ENCODE assay signal across 2 cellular contexts in the genomic region with DNA sequence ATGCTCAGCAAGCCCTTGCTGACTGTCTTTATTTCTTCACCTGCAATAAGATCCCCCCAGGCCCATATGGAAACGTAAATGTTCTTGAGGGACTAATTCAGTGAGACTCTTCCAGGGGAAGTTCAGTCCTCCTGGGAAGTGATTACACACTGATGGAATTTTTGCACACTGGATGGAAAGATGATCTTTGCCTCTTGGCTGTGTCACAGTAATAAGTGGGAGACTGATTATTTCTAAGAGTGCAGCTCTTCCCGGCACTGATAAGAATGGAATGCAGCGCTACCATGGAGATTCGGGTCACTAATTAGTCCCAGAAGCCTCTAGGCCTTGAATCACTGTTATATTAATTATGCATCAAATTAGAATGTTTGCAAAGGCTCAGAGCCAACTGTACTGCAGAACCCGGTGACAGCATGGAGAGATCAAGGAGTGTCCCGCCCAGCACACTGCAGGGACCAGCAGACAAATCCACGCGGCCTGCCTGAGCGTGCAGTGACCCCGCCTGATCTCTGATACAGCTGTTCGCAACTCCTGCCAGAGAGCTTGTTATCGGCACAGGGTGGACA.
TF ChIP-seq lines count a peak whose summit lies in the region.

No MANE protein-coding gene starts in this region.

TF ChIP-seq in liver, 16 proteins besides CTCF, POLR2A, EP300 and RAD21 (continued from another document):
- peak; percentile 36 for TF ChIP-seq SP1 (IDR thresholded peaks at IDR 0.05)
- peak; percentile 53 to 64 for TF ChIP-seq RXRA (IDR thresholded peaks at IDR 0.05)

TF ChIP-seq in HepG2, 621 proteins besides CTCF, POLR2A, EP300 and RAD21 (continued from another document):
- TF ChIP-seq, protein P1, sequence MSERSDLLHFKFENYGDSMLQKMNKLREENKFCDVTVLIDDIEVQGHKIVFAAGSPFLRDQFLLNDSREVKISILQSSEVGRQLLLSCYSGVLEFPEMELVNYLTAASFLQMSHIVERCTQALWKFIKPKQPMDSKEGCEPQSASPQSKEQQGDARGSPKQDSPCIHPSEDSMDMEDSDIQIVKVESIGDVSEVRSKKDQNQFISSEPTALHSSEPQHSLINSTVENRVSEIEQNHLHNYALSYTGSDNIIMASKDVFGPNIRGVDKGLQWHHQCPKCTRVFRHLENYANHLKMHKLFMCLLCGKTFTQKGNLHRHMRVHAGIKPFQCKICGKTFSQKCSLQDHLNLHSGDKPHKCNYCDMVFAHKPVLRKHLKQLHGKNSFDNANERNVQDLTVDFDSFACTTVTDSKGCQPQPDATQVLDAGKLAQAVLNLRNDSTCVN (CRISPR knock-in tag; IDR thresholded peaks at IDR 0.05; ENCODE audit: borderline replicate concordance), result no peak
- no peak for TF ChIP-seq ZNF333 (CRISPR knock-in tag; IDR thresholded peaks at IDR 0.05; ENCODE audit: borderline replicate concordance)
- TF ChIP-seq, protein P2, sequence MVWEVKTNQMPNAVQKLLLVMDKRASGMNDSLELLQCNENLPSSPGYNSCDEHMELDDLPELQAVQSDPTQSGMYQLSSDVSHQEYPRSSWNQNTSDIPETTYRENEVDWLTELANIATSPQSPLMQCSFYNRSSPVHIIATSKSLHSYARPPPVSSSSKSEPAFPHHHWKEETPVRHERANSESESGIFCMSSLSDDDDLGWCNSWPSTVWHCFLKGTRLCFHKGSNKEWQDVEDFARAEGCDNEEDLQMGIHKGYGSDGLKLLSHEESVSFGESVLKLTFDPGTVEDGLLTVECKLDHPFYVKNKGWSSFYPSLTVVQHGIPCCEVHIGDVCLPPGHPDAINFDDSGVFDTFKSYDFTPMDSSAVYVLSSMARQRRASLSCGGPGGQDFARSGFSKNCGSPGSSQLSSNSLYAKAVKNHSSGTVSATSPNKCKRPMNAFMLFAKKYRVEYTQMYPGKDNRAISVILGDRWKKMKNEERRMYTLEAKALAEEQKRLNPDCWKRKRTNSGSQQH (CRISPR knock-in tag; IDR thresholded peaks at IDR 0.05; ENCODE audit: low read depth), result no peak
- TF ChIP-seq POLR2AphosphoS5 (IDR thresholded peaks at IDR 0.05; ENCODE audit: low read depth, low read length), result no peak
- TF ChIP-seq, protein P3, sequence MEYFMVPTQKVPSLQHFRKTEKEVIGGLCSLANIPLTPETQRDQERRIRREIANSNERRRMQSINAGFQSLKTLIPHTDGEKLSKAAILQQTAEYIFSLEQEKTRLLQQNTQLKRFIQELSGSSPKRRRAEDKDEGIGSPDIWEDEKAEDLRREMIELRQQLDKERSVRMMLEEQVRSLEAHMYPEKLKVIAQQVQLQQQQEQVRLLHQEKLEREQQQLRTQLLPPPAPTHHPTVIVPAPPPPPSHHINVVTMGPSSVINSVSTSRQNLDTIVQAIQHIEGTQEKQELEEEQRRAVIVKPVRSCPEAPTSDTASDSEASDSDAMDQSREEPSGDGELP (IDR thresholded peaks at IDR 0.05; ENCODE audit: borderline replicate concordance, low read depth), result no peak
- no peak for TF ChIP-seq ADNP (CRISPR knock-in tag; IDR thresholded peaks at IDR 0.05)
- TF ChIP-seq ZNF335 (CRISPR knock-in tag; IDR thresholded peaks at IDR 0.05), result no peak
- TF ChIP-seq, protein P4, sequence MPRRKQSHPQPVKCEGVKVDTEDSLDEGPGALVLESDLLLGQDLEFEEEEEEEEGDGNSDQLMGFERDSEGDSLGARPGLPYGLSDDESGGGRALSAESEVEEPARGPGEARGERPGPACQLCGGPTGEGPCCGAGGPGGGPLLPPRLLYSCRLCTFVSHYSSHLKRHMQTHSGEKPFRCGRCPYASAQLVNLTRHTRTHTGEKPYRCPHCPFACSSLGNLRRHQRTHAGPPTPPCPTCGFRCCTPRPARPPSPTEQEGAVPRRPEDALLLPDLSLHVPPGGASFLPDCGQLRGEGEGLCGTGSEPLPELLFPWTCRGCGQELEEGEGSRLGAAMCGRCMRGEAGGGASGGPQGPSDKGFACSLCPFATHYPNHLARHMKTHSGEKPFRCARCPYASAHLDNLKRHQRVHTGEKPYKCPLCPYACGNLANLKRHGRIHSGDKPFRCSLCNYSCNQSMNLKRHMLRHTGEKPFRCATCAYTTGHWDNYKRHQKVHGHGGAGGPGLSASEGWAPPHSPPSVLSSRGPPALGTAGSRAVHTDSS (CRISPR knock-in tag; conservative IDR thresholded peaks at IDR 0.05), result no peak
- no peak for TF ChIP-seq FOXM1 (CRISPR knock-in tag; IDR thresholded peaks at IDR 0.05)
- TF ChIP-seq HMG20A (CRISPR knock-in tag; IDR thresholded peaks at IDR 0.05; ENCODE audit: borderline replicate concordance), result no peak
- TF ChIP-seq, protein P5, sequence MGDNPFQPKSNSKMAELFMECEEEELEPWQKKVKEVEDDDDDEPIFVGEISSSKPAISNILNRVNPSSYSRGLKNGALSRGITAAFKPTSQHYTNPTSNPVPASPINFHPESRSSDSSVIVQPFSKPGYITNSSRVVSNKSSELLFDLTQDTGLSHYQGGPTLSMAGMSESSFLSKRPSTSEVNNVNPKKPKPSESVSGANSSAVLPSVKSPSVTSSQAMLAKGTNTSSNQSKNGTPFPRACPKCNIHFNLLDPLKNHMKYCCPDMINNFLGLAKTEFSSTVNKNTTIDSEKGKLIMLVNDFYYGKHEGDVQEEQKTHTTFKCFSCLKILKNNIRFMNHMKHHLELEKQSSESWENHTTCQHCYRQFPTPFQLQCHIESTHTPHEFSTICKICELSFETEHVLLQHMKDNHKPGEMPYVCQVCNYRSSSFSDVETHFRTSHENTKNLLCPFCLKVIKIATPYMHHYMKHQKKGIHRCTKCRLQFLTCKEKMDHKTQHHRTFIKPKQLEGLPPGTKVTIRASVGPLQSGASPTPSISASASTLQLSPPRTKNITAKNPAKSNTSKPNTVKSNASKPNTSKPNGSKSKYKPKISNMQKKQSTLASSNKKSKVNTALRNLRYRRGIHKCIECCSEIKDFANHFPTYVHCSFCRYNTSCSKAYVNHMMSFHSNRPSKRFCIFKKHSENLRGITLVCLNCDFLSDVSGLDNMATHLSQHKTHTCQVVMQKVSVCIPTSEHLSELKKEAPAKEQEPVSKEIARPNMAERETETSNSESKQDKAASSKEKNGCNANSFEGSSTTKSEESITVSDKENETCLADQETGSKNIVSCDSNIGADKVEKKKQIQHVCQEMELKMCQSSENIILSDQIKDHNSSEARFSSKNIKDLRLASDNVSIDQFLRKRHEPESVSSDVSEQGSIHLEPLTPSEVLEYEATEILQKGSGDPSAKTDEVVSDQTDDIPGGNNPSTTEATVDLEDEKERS (CRISPR knock-in tag; IDR thresholded peaks at IDR 0.05), result no peak
- no peak for TF ChIP-seq RBM39 (IDR thresholded peaks at IDR 0.05; ENCODE audit: low read depth, low read length, poor library complexity, severe bottlenecking)
